In genomic region chr20:32752458-32753250, GRCh38 we compare ENCODE assay signal across 11 cellular contexts. TPM values are rescaled to one million over a fixed set of nuclear protein-coding genes. Genes with fewer than 3 reads are reported as not detected.
DNase-seq lines count a peak whose midpoint lies in the region; ATAC-seq and TF ChIP-seq lines count a peak whose summit lies in the region.
"Had no signal": no experiment of that assay in that cellular context is flagged by ENCODE, and none has a peak within 500 bp of the region (broad histone marks: within the 10 kb centered on the region; RNA-seq: fewer than 3 reads in every experiment).

No MANE protein-coding gene starts in this region.

- H3K4me1 ChIP-seq in aorta (ENCODE audit: control insufficient read depth in 1 of 2, insufficient read depth in 2 of 2, low read length in 2 of 2), result no peaks in the 10 kb centered on the region
- H3K4me1 ChIP-seq: parathyroid adenoma had no signal

- intact Hi-C loops in aorta (cut with DNase I), result no loop called here

- peak overlapping the region; percentile 87 for H3K27ac Mint-ChIP-seq in HFFc6

- 66 to 67% methylated on average over 10 of the region's 10 CpGs for WGBS in aorta, 2 donors

- peaks cover 34% of the 10 kb centered on the region for H3K4me1 Mint-ChIP-seq in HFFc6 (ENCODE audit: low read depth)

- H3K36me3 Mint-ChIP-seq in HFFc6 (ENCODE audit: low read depth), result no peaks in the 10 kb centered on the region

- H3K27ac ChIP-seq in aorta (ENCODE audit: low read depth in 1 of 2, low read length in 2 of 2), result no peak overlapping the region
- H3K27ac ChIP-seq: parathyroid adenoma had no signal

- H3K4me3 Mint-ChIP-seq in HFFc6, result peak overlapping the region; percentile 48

- no peaks in the 10 kb centered on the region; the same call in 1 of the 2 replicates for H3K27me3 Mint-ChIP-seq in HFFc6 (ENCODE audit: insufficient read depth)

- H3K9me3 ChIP-seq in aorta (ENCODE audit: control insufficient read depth, low read length), result no peaks in the 10 kb centered on the region

- H3K4me3 ChIP-seq in fibroblast of villous mesenchyme (ENCODE audit: low read depth, low read length) (no peak overlapping the region), aorta (ENCODE audit: low read length in 2 of 2) (no peak overlapping the region)

- DNase-seq in AG08395 (ENCODE audit: low spot score) (peak; percentile 72), HFFc6 (peak; percentile 58), fibroblast of villous mesenchyme (ENCODE audit: low read depth) (peak; percentile 64), aorta (no peak), NCI-H446 (lab: John Stamatoyannopoulos, UW) (no peak)
- DNase-seq: NCI-H1092; stimulated activated CD4-positive, alpha-beta T cell treated with anti-CD3 and anti-CD28 coated beads, Interleukin-2, amount 100 ng/mL, for 48 hours had no signal

- no peaks in the 10 kb centered on the region for H3K9me3 Mint-ChIP-seq in HFFc6

- TF ChIP-seq CTCF in HFFc6 (IDR thresholded peaks at IDR 0.05) (no peak), fibroblast of villous mesenchyme (IDR thresholded peaks at IDR 0.05; ENCODE audit: insufficient read depth, low read depth, low read length) (no peak)

- ATAC-seq in SK-N-SH treated with all-trans-retinoic acid at 6 μM for 48 hours (peak; percentile 59), aorta (ENCODE audit: low FRiP score) (no peak), GM19452 (IDR thresholded peaks at IDR 0.05; ENCODE audit: unreplicated experiment) (no peak), HG02973 (IDR thresholded peaks at IDR 0.05; ENCODE audit: unreplicated experiment) (no peak)

- H3K27me3 ChIP-seq in aorta (ENCODE audit: control insufficient read depth in 1 of 2, insufficient read depth in 2 of 2, low read length in 1 of 2), result no peaks in the 10 kb centered on the region

- no peaks in the 10 kb centered on the region for H3K36me3 ChIP-seq in aorta (ENCODE audit: control insufficient read depth in 1 of 2, insufficient read depth in 2 of 2, low read length in 1 of 2)

TF ChIP-seq in SK-N-SH treated with all-trans-retinoic acid at 6 μM for 48 hours, 23 proteins besides CTCF, POLR2A, EP300 and RAD21:
- TF ChIP-seq, protein P1, sequence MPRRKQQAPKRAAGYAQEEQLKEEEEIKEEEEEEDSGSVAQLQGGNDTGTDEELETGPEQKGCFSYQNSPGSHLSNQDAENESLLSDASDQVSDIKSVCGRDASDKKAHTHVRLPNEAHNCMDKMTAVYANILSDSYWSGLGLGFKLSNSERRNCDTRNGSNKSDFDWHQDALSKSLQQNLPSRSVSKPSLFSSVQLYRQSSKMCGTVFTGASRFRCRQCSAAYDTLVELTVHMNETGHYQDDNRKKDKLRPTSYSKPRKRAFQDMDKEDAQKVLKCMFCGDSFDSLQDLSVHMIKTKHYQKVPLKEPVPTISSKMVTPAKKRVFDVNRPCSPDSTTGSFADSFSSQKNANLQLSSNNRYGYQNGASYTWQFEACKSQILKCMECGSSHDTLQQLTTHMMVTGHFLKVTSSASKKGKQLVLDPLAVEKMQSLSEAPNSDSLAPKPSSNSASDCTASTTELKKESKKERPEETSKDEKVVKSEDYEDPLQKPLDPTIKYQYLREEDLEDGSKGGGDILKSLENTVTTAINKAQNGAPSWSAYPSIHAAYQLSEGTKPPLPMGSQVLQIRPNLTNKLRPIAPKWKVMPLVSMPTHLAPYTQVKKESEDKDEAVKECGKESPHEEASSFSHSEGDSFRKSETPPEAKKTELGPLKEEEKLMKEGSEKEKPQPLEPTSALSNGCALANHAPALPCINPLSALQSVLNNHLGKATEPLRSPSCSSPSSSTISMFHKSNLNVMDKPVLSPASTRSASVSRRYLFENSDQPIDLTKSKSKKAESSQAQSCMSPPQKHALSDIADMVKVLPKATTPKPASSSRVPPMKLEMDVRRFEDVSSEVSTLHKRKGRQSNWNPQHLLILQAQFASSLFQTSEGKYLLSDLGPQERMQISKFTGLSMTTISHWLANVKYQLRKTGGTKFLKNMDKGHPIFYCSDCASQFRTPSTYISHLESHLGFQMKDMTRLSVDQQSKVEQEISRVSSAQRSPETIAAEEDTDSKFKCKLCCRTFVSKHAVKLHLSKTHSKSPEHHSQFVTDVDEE (CRISPR knock-in tag; IDR thresholded peaks at IDR 0.05), result no peak
- no peak for TF ChIP-seq ESRRG (CRISPR knock-in tag; IDR thresholded peaks at IDR 0.05)
- TF ChIP-seq ZFP3 (CRISPR knock-in tag; IDR thresholded peaks at IDR 0.05), result no peak
- TF ChIP-seq, protein P2, sequence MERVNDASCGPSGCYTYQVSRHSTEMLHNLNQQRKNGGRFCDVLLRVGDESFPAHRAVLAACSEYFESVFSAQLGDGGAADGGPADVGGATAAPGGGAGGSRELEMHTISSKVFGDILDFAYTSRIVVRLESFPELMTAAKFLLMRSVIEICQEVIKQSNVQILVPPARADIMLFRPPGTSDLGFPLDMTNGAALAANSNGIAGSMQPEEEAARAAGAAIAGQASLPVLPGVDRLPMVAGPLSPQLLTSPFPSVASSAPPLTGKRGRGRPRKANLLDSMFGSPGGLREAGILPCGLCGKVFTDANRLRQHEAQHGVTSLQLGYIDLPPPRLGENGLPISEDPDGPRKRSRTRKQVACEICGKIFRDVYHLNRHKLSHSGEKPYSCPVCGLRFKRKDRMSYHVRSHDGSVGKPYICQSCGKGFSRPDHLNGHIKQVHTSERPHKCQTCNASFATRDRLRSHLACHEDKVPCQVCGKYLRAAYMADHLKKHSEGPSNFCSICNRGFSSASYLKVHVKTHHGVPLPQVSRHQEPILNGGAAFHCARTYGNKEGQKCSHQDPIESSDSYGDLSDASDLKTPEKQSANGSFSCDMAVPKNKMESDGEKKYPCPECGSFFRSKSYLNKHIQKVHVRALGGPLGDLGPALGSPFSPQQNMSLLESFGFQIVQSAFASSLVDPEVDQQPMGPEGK (CRISPR knock-in tag; IDR thresholded peaks at IDR 0.05; ENCODE audit: borderline replicate concordance), result no peak
- TF ChIP-seq CSDC2 (CRISPR knock-in tag; IDR thresholded peaks at IDR 0.05), result no peak
- TF ChIP-seq ZC3H10 (CRISPR knock-in tag; IDR thresholded peaks at IDR 0.05), result no peak
- TF ChIP-seq, protein P3, sequence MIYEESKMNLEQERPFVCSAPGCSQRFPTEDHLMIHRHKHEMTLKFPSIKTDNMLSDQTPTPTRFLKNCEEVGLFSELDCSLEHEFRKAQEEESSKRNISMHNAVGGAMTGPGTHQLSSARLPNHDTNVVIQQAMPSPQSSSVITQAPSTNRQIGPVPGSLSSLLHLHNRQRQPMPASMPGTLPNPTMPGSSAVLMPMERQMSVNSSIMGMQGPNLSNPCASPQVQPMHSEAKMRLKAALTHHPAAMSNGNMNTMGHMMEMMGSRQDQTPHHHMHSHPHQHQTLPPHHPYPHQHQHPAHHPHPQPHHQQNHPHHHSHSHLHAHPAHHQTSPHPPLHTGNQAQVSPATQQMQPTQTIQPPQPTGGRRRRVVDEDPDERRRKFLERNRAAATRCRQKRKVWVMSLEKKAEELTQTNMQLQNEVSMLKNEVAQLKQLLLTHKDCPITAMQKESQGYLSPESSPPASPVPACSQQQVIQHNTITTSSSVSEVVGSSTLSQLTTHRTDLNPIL (CRISPR knock-in tag; IDR thresholded peaks at IDR 0.05; ENCODE audit: low read depth), result no peak

RNA-seq across cellular contexts. Expression of gene COMMD7, which starts 9.4 kb away (rescaled TPM):
- total RNA-seq in HFFc6 (2021; fragmentation: NEBNext Ultra II Directional; extraction: Animal tissue kit (Norgen Biotek cat#: 25700)), result 10 to 100 TPM; 45.4 to 58.4 (median 51.5) TPM
- total RNA-seq in fibroblast of villous mesenchyme, result 45.8 and 56.7 TPM in 2 replicates
- total RNA-seq in aorta, result 10 to 100 TPM; 37.5 to 39.0 TPM
- polyA plus RNA-seq in aorta, result 10 to 100 TPM; 63.1 to 66.9 TPM

RNA-seq across cellular contexts. Expression of gene DNMT3B, which starts 9.5 kb away (rescaled TPM):
- total RNA-seq in HFFc6 (2021; fragmentation: NEBNext Ultra II Directional; extraction: Animal tissue kit (Norgen Biotek cat#: 25700)), result 1 to 10 TPM in 5 of 6 experiments, under 1 TPM in 1; 0.74 to 1.5 (median 1.2) TPM
- 3.2 and 3.5 TPM in 2 replicates for total RNA-seq in fibroblast of villous mesenchyme
- 1 to 10 TPM in 1 of 2 donors, under 1 TPM in 1; 0.71 to 1.9 TPM for total RNA-seq in aorta
- under 1 TPM; 0.25 to 0.79 TPM for polyA plus RNA-seq in aorta

Comparison
In these comparisons a context has a peak if more than half of its experiments do, and no peak if none do; other contexts are left out.
1. DNase-seq: peak in AG08395 (single experiment), HFFc6 (single experiment) and fibroblast of villous mesenchyme (single experiment); none in aorta (0 of 2) and NCI-H446 (0 of 2).